22 cellular contexts compared by ENCODE assay signal in the genomic region with DNA sequence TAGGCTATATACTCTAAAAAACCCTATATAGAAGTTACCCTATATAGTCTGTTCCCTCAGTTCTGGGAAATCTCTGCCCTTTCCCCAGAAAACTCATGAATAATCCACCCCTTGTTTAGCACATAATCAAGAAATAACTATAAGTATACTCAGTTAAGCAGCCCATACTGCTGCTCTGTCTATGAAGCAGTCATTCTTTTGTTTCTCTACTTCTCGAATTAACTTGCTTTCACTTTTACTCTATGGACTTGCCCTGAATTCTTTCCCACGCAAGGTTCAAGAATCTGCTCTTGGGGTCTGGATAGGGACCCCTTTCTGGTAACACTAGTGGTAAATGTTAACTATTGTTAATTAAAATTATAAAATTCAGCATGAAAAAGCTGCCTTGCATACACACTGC. TPM values are rescaled to one million over a fixed set of nuclear protein-coding genes. Genes with fewer than 3 reads are reported as not detected.
A peak's percentile ranks its signal among the peaks of the same experiment; 100 is the strongest.
DNase-seq lines count a peak whose midpoint lies in the region; ATAC-seq, FAIRE-seq and TF ChIP-seq lines count a peak whose summit lies in the region.
"Had no signal": no experiment of that assay in that cellular context is flagged by ENCODE, and none has a peak within 500 bp of the region (broad histone marks: within the 10 kb centered on the region; RNA-seq: fewer than 3 reads in every experiment).

No MANE protein-coding gene starts in this region.

- H3K9me3 Mint-ChIP-seq in activated T-cell treated with anti-CD3 and anti-CD28 coated beads, Interleukin-2, amount 50 U/mL, for 24 hours, result peaks cover 7% of the 10 kb centered on the region
- H3K9me3 Mint-ChIP-seq: CD8-positive, alpha-beta memory T cell had no signal

- peaks cover 20% of the 10 kb centered on the region for H3K36me3 Mint-ChIP-seq in activated T-cell treated with anti-CD3 and anti-CD28 coated beads, Interleukin-2, amount 50 U/mL, for 24 hours (ENCODE audit: low read depth)

- no peak for TF ChIP-seq RAD21 in A549 (conservative IDR thresholded peaks at IDR 0.05 in 1 of 2, IDR thresholded peaks at IDR 0.05 in 1 of 2)

- H3K27me3 Mint-ChIP-seq in activated T-cell treated with anti-CD3 and anti-CD28 coated beads, Interleukin-2, amount 50 U/mL, for 24 hours, result no peaks in the 10 kb centered on the region

- no peak overlapping the region for H3K4me3 ChIP-seq in A549
- H3K4me3 ChIP-seq: hepatocyte, right lobe of liver, tibial artery had no signal

- CTCF ChIA-PET in A549 (lab: Yijun Ruan, JAX), result no interaction called here

- H3K9me3 ChIP-seq in A549, result peaks cover 5% of the 10 kb centered on the region; the same call in 1 of the 3 replicates
- H3K9me3 ChIP-seq: right lobe of liver, tibial artery had no signal

- ATAC-seq in A549 (no peak), GM19035 (IDR thresholded peaks at IDR 0.05; ENCODE audit: unreplicated experiment) (peak; percentile 53), HG02610 (IDR thresholded peaks at IDR 0.05; ENCODE audit: unreplicated experiment) (peak; percentile 74), HG03442 (IDR thresholded peaks at IDR 0.05; ENCODE audit: unreplicated experiment) (peak; percentile 67)
- ATAC-seq: activated naive CD4-positive, alpha-beta T cell treated with anti-CD3 and anti-CD28 coated beads, Interleukin-2, amount 50 U/mL, for 72 hours; right lobe of liver; WTC11 had no signal

- POLR2A ChIA-PET in A549 (lab: Yijun Ruan, JAX), result no interaction called here

- FAIRE-seq in A549 (lab: Jason Lieb, UNC), result no peak
- FAIRE-seq: RCC 7860 had no signal

- peaks cover 53% of the 10 kb centered on the region for H3K4me1 ChIP-seq in A549
- H3K4me1 ChIP-seq: right lobe of liver, tibial artery had no signal

- TF ChIP-seq EP300 in A549 (IDR thresholded peaks at IDR 0.05), result no peak

- H3K27ac ChIP-seq in A549, result peak overlapping the region; percentile 71 to 91
- H3K27ac ChIP-seq: brain microvascular endothelial cell, right lobe of liver, tibial artery had no signal

- 0 out of 3 replicates have a peak overlapping the region, but pooled peaks have one; percentile 53 for H3K4me2 ChIP-seq in A549
- H3K4me2 ChIP-seq: hepatocyte had no signal

- no peak overlapping the region for H3K27ac Mint-ChIP-seq in activated T-cell treated with anti-CD3 and anti-CD28 coated beads, Interleukin-2, amount 50 U/mL, for 24 hours
- H3K27ac Mint-ChIP-seq: activated naive CD4-positive, alpha-beta T cell treated with anti-CD3 and anti-CD28 coated beads, Interleukin-2, amount 50 U/mL, for 72 hours; WTC11 had no signal

- no peak overlapping the region for H3K4me3 Mint-ChIP-seq in activated T-cell treated with anti-CD3 and anti-CD28 coated beads, Interleukin-2, amount 50 U/mL, for 24 hours
- H3K4me3 Mint-ChIP-seq: WTC11 had no signal

- no peak for TF ChIP-seq POLR2A in A549 (IDR thresholded peaks at IDR 0.05; ENCODE audit: low read length)

- 92% methylated on average over 2 of the region's 2 CpGs for whole genome bisulfite sequencing in A549 (ENCODE audit: missing lambda C conversion rate)

- peaks cover 7% of the 10 kb centered on the region for H3K4me1 Mint-ChIP-seq in activated T-cell treated with anti-CD3 and anti-CD28 coated beads, Interleukin-2, amount 50 U/mL, for 24 hours (ENCODE audit: low read depth)

- no peak for TF ChIP-seq CTCF in A549 (IDR thresholded peaks at IDR 0.05)

- DNase-seq in A549 (ENCODE audit: low read depth in 1 of 2, low spot score in 1 of 2) (no peak), GM19240 (ENCODE audit: insufficient read length, low spot score) (no peak), midbrain (lab: John Stamatoyannopoulos, UW) (no peak), germinal center (ENCODE audit: low spot score) (no peak)
- DNase-seq in activated T-cell treated with anti-CD3 and anti-CD28 coated beads, Interleukin-2, amount 50 U/mL, for 24 hours, result no peak
- DNase-seq: CD8-positive, alpha-beta memory T cell; effector CD4-positive, alpha-beta T cell; kidney glomerular epithelial cell; NCI-H187; NCI-H524 treated with DMSO at 0.1 percent for 48 hours; nucleus accumbens; right lobe of liver; stimulated activated CD4-positive, alpha-beta T cell treated with anti-CD3 and anti-CD28 coated beads, Interleukin-2, amount 100 ng/mL, for 48 hours; tibial artery had no signal

TF ChIP-seq in A549, 52 proteins besides CTCF, POLR2A, EP300 and RAD21:
- TF ChIP-seq, protein P1, sequence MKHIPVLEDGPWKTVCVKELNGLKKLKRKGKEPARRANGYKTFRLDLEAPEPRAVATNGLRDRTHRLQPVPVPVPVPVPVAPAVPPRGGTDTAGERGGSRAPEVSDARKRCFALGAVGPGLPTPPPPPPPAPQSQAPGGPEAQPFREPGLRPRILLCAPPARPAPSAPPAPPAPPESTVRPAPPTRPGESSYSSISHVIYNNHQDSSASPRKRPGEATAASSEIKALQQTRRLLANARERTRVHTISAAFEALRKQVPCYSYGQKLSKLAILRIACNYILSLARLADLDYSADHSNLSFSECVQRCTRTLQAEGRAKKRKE (CRISPR knock-in tag; IDR thresholded peaks at IDR 0.05; ENCODE audit: low read depth), result no peak
- TF ChIP-seq BHLHE40 (IDR thresholded peaks at IDR 0.05; ENCODE audit: low read depth, low read length), result no peak
- no peak for TF ChIP-seq ZFP36 (IDR thresholded peaks at IDR 0.05; ENCODE audit: borderline replicate concordance, partially characterized antibody)
- TF ChIP-seq, protein P2, sequence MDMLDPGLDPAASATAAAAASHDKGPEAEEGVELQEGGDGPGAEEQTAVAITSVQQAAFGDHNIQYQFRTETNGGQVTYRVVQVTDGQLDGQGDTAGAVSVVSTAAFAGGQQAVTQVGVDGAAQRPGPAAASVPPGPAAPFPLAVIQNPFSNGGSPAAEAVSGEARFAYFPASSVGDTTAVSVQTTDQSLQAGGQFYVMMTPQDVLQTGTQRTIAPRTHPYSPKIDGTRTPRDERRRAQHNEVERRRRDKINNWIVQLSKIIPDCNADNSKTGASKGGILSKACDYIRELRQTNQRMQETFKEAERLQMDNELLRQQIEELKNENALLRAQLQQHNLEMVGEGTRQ (IDR thresholded peaks at IDR 0.05), result no peak
- TF ChIP-seq KDM1A (IDR thresholded peaks at IDR 0.05; ENCODE audit: low read depth), result no peak
- TF ChIP-seq CBX2 (IDR thresholded peaks at IDR 0.05; ENCODE audit: borderline replicate concordance, low read depth), result no peak
- no peak for TF ChIP-seq TFCP2L1 (CRISPR knock-in tag; IDR thresholded peaks at IDR 0.05)
- TF ChIP-seq CBX8 (IDR thresholded peaks at IDR 0.05), result no peak
- TF ChIP-seq HDAC2 (IDR thresholded peaks at IDR 0.05), result no peak
TF ChIP-seq in A549: peak in this region for 0.

RNA-seq across cellular contexts. Expression of a gene that starts 17.4 kb away (rescaled TPM):
- polyA plus RNA-seq in A549 (2011; rRNA removed) (28.3 and 57.0 TPM in 2 replicates), A549 (2017; fragmentation: RNase III; extraction: RNeasy Plus Mini Kit Qiagen cat#74134 plus additional on column Dnase treatment) (39.7 to 43.4 TPM (median 42.9 TPM) in 3 replicates)
- 12.4 and 14.2 TPM in 2 replicates for polyA plus RNA-seq in A549 (2012; cell fraction: cytosol; rRNA removed)
- 4.9 and 6.0 TPM in 2 replicates for polyA plus RNA-seq in A549 (2012; cell fraction: nucleus; rRNA removed)
- polyA minus RNA-seq in A549 (2011; rRNA and poly(A)+ RNA removed), result 13.9 and 16.2 TPM in 2 replicates

Comparison
In these comparisons a context has a peak if more than half of its experiments do, and no peak if none do; other contexts are left out.
1. ATAC-seq: peak in GM19035 (single experiment), HG02610 (single experiment) and HG03442 (single experiment); none in A549 (0 of 2).